20 cellular contexts compared by ENCODE assay signal in the genomic region with DNA sequence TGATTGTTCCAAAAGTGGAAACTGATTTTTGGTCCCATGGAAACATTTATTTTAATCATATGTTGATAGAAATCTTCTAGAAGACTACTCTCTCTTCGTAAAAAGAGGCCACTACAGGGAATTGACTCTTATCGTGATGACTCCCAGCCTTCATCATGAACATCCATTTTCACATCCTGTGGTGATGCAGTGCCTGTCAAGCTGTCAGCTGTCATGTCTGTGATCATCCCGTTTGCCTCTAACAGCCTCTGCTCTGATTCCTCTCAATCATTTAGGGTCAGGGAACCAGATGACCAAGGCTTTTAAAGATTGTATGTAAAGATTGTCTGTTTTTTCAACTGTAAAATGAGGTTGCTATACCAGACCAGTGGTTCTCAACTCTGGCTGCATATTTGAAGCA.
"Had no signal": no experiment of that assay in that cellular context is flagged by ENCODE, and none has a peak within 500 bp of the region (broad histone marks: within the 10 kb centered on the region; RNA-seq: fewer than 3 reads in every experiment).

No MANE protein-coding gene starts in this region.

- ATAC-seq: gastrocnemius medialis; left cardiac atrium; lower lobe of right lung; natural killer cell treated with Interleukin-12 subunit alpha and Interleukin-12 subunit beta and Interleukin-15 and Interleukin-18, amount 100 ng/mL, for 72 hours; psoas muscle; sciatic nerve had no signal

- H3K9me3 ChIP-seq: esophagus muscularis mucosa, gastrocnemius medialis, lower lobe of right lung, psoas muscle had no signal

- H3K27ac ChIP-seq: epithelial cell of prostate, esophagus muscularis mucosa, gastrocnemius medialis, left ventricle myocardium inferior, lower lobe of right lung, psoas muscle had no signal

- H3K36me3 ChIP-seq: esophagus muscularis mucosa, gastrocnemius medialis, left ventricle myocardium inferior, lower lobe of right lung had no signal

- H3K27me3 ChIP-seq: esophagus muscularis mucosa, gastrocnemius medialis had no signal

- H3K4me1 ChIP-seq: esophagus muscularis mucosa, gastrocnemius medialis, left ventricle myocardium inferior, lower lobe of right lung, psoas muscle had no signal

- DNase-seq: effector memory CD4-positive, alpha-beta T cell; gastrocnemius medialis; immature natural killer cell; kidney; left cardiac atrium; left ventricle myocardium inferior; lower lobe of right lung; mesenchymal stem cell; midbrain; psoas muscle; stimulated activated CD4-positive, alpha-beta T cell treated with anti-CD3 and anti-CD28 coated beads, Interleukin-12 subunit alpha, Interleukin-12 subunit beta, amount 100 ng/mL, for 4 hours; stimulated activated CD4-positive, alpha-beta T cell treated with anti-CD3 and anti-CD28 coated beads, Interleukin-2, amount 100 ng/mL, for 48 hours; stimulated activated naive CD4-positive, alpha-beta T cell treated with Interleukin-2 at 50 U/mL for 16 hours; trophoblast cell had no signal

- FAIRE-seq: endometrium, kidney, urothelium cell line had no signal

- H3K4me3 ChIP-seq: esophagus muscularis mucosa, gastrocnemius medialis, left ventricle myocardium inferior, lower lobe of right lung, psoas muscle had no signal
